10 cellular contexts compared by ENCODE assay signal in genomic region chr7:2710256-2710655, GRCh38. TPM values are rescaled to one million over a fixed set of nuclear protein-coding genes. Genes with fewer than 3 reads are reported as not detected.
DNase-seq lines count a peak whose midpoint lies in the region; ATAC-seq and TF ChIP-seq lines count a peak whose summit lies in the region.
"Had no signal": no experiment of that assay in that cellular context is flagged by ENCODE, and none has a peak within 500 bp of the region (broad histone marks: within the 10 kb centered on the region; RNA-seq: fewer than 3 reads in every experiment).

No MANE protein-coding gene starts in this region.

- no peak for TF ChIP-seq POLR2A in vagina (IDR thresholded peaks at IDR 0.05)

- H3K4me3 ChIP-seq in vagina = no peak overlapping the region

- H3K27me3 Mint-ChIP-seq in activated CD8-positive, alpha-beta memory T cell treated with anti-CD3 and anti-CD28 coated beads, Interleukin-2, amount 10 ng/mL, durations not matched to agents 7 days and 5 days = peaks cover 31% of the 10 kb centered on the region
- H3K27me3 Mint-ChIP-seq in stimulated activated memory B cell treated with anti-CD40 and anti-IgM and Interleukin-4, amounts not matched to agents 10 μg/mL and 1 μg/mL and 100 μg/mL, for 72 hours = no peaks in the 10 kb centered on the region

- peak overlapping the region; percentile 81 for H3K27ac Mint-ChIP-seq in activated CD8-positive, alpha-beta memory T cell treated with anti-CD3 and anti-CD28 coated beads, Interleukin-2, amount 10 ng/mL, durations not matched to agents 7 days and 5 days
- H3K27ac Mint-ChIP-seq in stimulated activated memory B cell treated with anti-CD40 and anti-IgM and Interleukin-4, amounts not matched to agents 10 μg/mL and 1 μg/mL and 100 μg/mL, for 72 hours = peak overlapping the region; percentile 96

- H3K27me3 ChIP-seq in vagina = no peaks in the 10 kb centered on the region

- H3K4me1 ChIP-seq in vagina = no peaks in the 10 kb centered on the region

- peaks cover 42% of the 10 kb centered on the region for H3K4me1 Mint-ChIP-seq in activated CD8-positive, alpha-beta memory T cell treated with anti-CD3 and anti-CD28 coated beads, Interleukin-2, amount 10 ng/mL, durations not matched to agents 7 days and 5 days
- H3K4me1 Mint-ChIP-seq in stimulated activated memory B cell treated with anti-CD40 and anti-IgM and Interleukin-4, amounts not matched to agents 10 μg/mL and 1 μg/mL and 100 μg/mL, for 72 hours = peaks cover 61% of the 10 kb centered on the region

- intact Hi-C loops in sciatic nerve (cut with DNase I) (loop anchor here (10.0 kb wide), 1 partner anchor 115 kb away; no protein-coding TSS in a partner anchor), vagina (cut with DNase I) (loop anchor here (10.0 kb wide), 1 partner anchor 1685 kb away; no protein-coding TSS in a partner anchor)

- H3K27ac ChIP-seq in vagina = no peak overlapping the region
- H3K27ac ChIP-seq: 22Rv1, epithelial cell of prostate had no signal

- peak; percentile 83 for DNase-seq in activated CD8-positive, alpha-beta memory T cell treated with anti-CD3 and anti-CD28 coated beads, Interleukin-2, amount 10 ng/mL, durations not matched to agents 7 days and 5 days
- DNase-seq in activated CD8-positive, alpha-beta memory T cell treated with anti-CD3 and anti-CD28 coated beads for 24 hours = no peak
- peak; percentile 41 for DNase-seq in activated T-helper 9 cell treated with anti-CD3 and anti-CD28 coated beads, Interleukin-2, amount 50 U/mL, for 16 hours (ENCODE audit: low read depth)
- DNase-seq in HPDE6-E6E7 (ENCODE audit: extremely low spot score) (no peak), sciatic nerve (ENCODE audit: low spot score) (no peak), vagina (ENCODE audit: extremely low spot score in 2 of 2) (no peak)

- H3K36me3 ChIP-seq in vagina = no peaks in the 10 kb centered on the region

- ATAC-seq in activated CD8-positive, alpha-beta memory T cell treated with anti-CD3 and anti-CD28 coated beads, Interleukin-2, amount 10 ng/mL, durations not matched to agents 7 days and 5 days = peak; percentile 54
- peak; percentile 54 for ATAC-seq in HG03460 (IDR thresholded peaks at IDR 0.05; ENCODE audit: unreplicated experiment)
- peak; percentile 86 for ATAC-seq in stimulated activated memory B cell treated with anti-CD40 and anti-IgM and Interleukin-4, amounts not matched to agents 10 μg/mL and 1 μg/mL and 100 μg/mL, for 72 hours
- no peak for ATAC-seq in sciatic nerve

- CTCF ChIA-PET in activated CD8-positive, alpha-beta memory T cell treated with anti-CD3 and anti-CD28 coated beads, Interleukin-2, amount 10 ng/mL, durations not matched to agents 7 days and 5 days (lab: Charles Lee) = interaction anchor here (0.7 to 15.9 kb wide), 49 partner anchors 8 to 771 kb away, joined by 3 to 317 read pairs (median 5); partner anchors contain the start of genes AMZ1, BRAT1 and TTYH3

- no peaks in the 10 kb centered on the region for H3K36me3 Mint-ChIP-seq in activated CD8-positive, alpha-beta memory T cell treated with anti-CD3 and anti-CD28 coated beads, Interleukin-2, amount 10 ng/mL, durations not matched to agents 7 days and 5 days
- peaks cover 27% of the 10 kb centered on the region for H3K36me3 Mint-ChIP-seq in stimulated activated memory B cell treated with anti-CD40 and anti-IgM and Interleukin-4, amounts not matched to agents 10 μg/mL and 1 μg/mL and 100 μg/mL, for 72 hours

- H3K9me3 Mint-ChIP-seq in activated CD8-positive, alpha-beta memory T cell treated with anti-CD3 and anti-CD28 coated beads, Interleukin-2, amount 10 ng/mL, durations not matched to agents 7 days and 5 days (ENCODE audit: low read depth) = no peaks in the 10 kb centered on the region
- H3K9me3 Mint-ChIP-seq in stimulated activated memory B cell treated with anti-CD40 and anti-IgM and Interleukin-4, amounts not matched to agents 10 μg/mL and 1 μg/mL and 100 μg/mL, for 72 hours = no peaks in the 10 kb centered on the region

- peak overlapping the region; percentile 74 for H3K4me3 Mint-ChIP-seq in activated CD8-positive, alpha-beta memory T cell treated with anti-CD3 and anti-CD28 coated beads, Interleukin-2, amount 10 ng/mL, durations not matched to agents 7 days and 5 days
- peak overlapping the region; percentile 90 for H3K4me3 Mint-ChIP-seq in stimulated activated memory B cell treated with anti-CD40 and anti-IgM and Interleukin-4, amounts not matched to agents 10 μg/mL and 1 μg/mL and 100 μg/mL, for 72 hours

- H3K9me3 ChIP-seq in vagina = no peaks in the 10 kb centered on the region

- no peak for TF ChIP-seq CTCF in vagina (IDR thresholded peaks at IDR 0.05)

RNA-seq across cellular contexts. Expression of gene AMZ1, which starts 22.3 kb away (rescaled TPM):
- total RNA-seq in activated CD8-positive, alpha-beta memory T cell treated with anti-CD3 and anti-CD28 coated beads, Interleukin-2, amount 10 ng/mL, durations not matched to agents 7 days and 5 days = under 1 TPM; 0.29 to 0.40 TPM
- 0.31 TPM for total RNA-seq in sciatic nerve
- 1.2 TPM for total RNA-seq in vagina

Comparison
In these comparisons a context has a peak if more than half of its experiments do, and no peak if none do; other contexts are left out.
1. DNase-seq: peak in activated CD8-positive, alpha-beta memory T cell treated with anti-CD3 and anti-CD28 coated beads, Interleukin-2, amount 10 ng/mL, durations not matched to agents 7 days and 5 days (single experiment) and activated T-helper 9 cell treated with anti-CD3 and anti-CD28 coated beads, Interleukin-2, amount 50 U/mL, for 16 hours (single experiment); none in activated CD8-positive, alpha-beta memory T cell treated with anti-CD3 and anti-CD28 coated beads for 24 hours (single experiment), HPDE6-E6E7 (single experiment), sciatic nerve (single experiment) and vagina (0 of 2).